ENCODE assay signal across 8 cellular contexts in genomic region chr20:62063981-62064787, GRCh38. TPM values are rescaled to one million over a fixed set of nuclear protein-coding genes. Genes with fewer than 3 reads are reported as not detected.
DNase-seq lines count a peak whose midpoint lies in the region; ATAC-seq and TF ChIP-seq lines count a peak whose summit lies in the region.

No MANE protein-coding gene starts in this region.

- peaks cover 58% of the 10 kb centered on the region for H3K4me1 Mint-ChIP-seq in activated B cell treated with CpG ODN at 0.5 μM for 24 hours

- H3K36me3 Mint-ChIP-seq in activated B cell treated with CpG ODN at 0.5 μM for 24 hours (ENCODE audit: low read depth): peaks cover 12% of the 10 kb centered on the region

- peak overlapping the region; percentile 41 for H3K27ac Mint-ChIP-seq in activated B cell treated with CpG ODN at 0.5 μM for 24 hours

- H3K4me3 Mint-ChIP-seq in activated B cell treated with CpG ODN at 0.5 μM for 24 hours: peak overlapping the region; percentile 79

- intact Hi-C loops in activated B cell treated with CpG ODN at 0.5 μM for 24 hours (cut with micrococcal nuclease): no loop called here
- intact Hi-C loops in heart left ventricle (cut with DNase I): loop anchor here in 7 of 10 donors (5.0 kb wide), 5 partner anchors 37 to 78 kb away; partner anchors contain the start of genes PSMA7 (in 1 of the 7) and SS18L1 (in 1 of the 7)

- H3K4me3 ChIP-seq in GM06990 (replicated peaks; ENCODE audit: low read depth, low read length) (peak overlapping the region; percentile 47), heart left ventricle (peak overlapping the region in 11 of 12 donors; percentile 33 to 62 (median 51)), rectal smooth muscle tissue (ENCODE audit: low read length) (peak overlapping the region; percentile 64)

- 13 to 33% (median 15%) methylated on average over 15 to 62 of the region's 62 CpGs for WGBS in heart left ventricle, 4 donors

- H3K9ac ChIP-seq in rectal smooth muscle tissue (ENCODE audit: low read length): no peak overlapping the region

- POLR2A ChIA-PET in activated B cell treated with CpG ODN at 0.5 μM for 24 hours (lab: Charles Lee): no interaction called here

- H3K4me1 ChIP-seq in heart left ventricle: peaks cover 2 to 48% (median 30%) of the 10 kb centered on the region in 12 donors
- peaks cover 12% of the 10 kb centered on the region for H3K4me1 ChIP-seq in rectal smooth muscle tissue (ENCODE audit: control insufficient read depth, insufficient read depth, low read length)

- DNase-seq in GM06990 (ENCODE audit: extremely low read depth, insufficient read length) (no peak), activated B cell treated with CpG ODN at 0.5 μM for 24 hours (no peak), heart left ventricle (peak in 4 of 5 donors; percentile 48 to 80 (median 64)), midbrain (lab: John Stamatoyannopoulos, UW) (no peak), retina (no peak), mucosa of gallbladder (ENCODE audit: low spot score) (no peak)

- no peaks in the 10 kb centered on the region for H3K9me3 ChIP-seq in heart left ventricle

- H3K36me3 ChIP-seq in GM06990 (ENCODE audit: control insufficient read depth, insufficient read depth, low read length) (no peaks in the 10 kb centered on the region), heart left ventricle (no peaks in the 10 kb centered on the region), rectal smooth muscle tissue (ENCODE audit: control insufficient read depth, insufficient read depth, low read length) (peaks cover 5% of the 10 kb centered on the region)

- H3K27ac ChIP-seq in heart left ventricle (peak overlapping the region in 7 of 12 donors; percentile 23 to 86 (median 48)), rectal smooth muscle tissue (ENCODE audit: low read depth, low read length) (no peak overlapping the region)

- H3K9me3 Mint-ChIP-seq in activated B cell treated with CpG ODN at 0.5 μM for 24 hours: no peaks in the 10 kb centered on the region

- no peak for TF ChIP-seq POLR2A in heart left ventricle (IDR thresholded peaks at IDR 0.05)

- CTCF ChIA-PET in activated B cell treated with CpG ODN at 0.5 μM for 24 hours (lab: Charles Lee): no interaction called here

- no peak for ATAC-seq in activated B cell treated with CpG ODN at 0.5 μM for 24 hours (ENCODE audit: low read depth)
- ATAC-seq in heart left ventricle: peak; percentile 35 to 74 (median 69)
- ATAC-seq in HG02623 (IDR thresholded peaks at IDR 0.05; ENCODE audit: unreplicated experiment): no peak

- TF ChIP-seq CTCF in GM06990 (IDR thresholded peaks at IDR 0.05; ENCODE audit: insufficient read depth, low read length, poor library complexity, severe bottlenecking) (no peak), activated B cell treated with CpG ODN at 0.5 μM for 24 hours (IDR thresholded peaks at IDR 0.05) (no peak), heart left ventricle (IDR thresholded peaks at IDR 0.05) (no peak)

- H3K27me3 ChIP-seq in GM06990 (replicated peaks; ENCODE audit: control insufficient read depth, insufficient read depth, low read length) (no peaks in the 10 kb centered on the region), heart left ventricle (no peaks in the 10 kb centered on the region), rectal smooth muscle tissue (ENCODE audit: control insufficient read depth, insufficient read depth, low read length) (no peaks in the 10 kb centered on the region)

- H3K27me3 Mint-ChIP-seq in activated B cell treated with CpG ODN at 0.5 μM for 24 hours: no peaks in the 10 kb centered on the region

RNA-seq across cellular contexts. Expression of gene TAF4, which starts 1.5 kb away (rescaled TPM):
- total RNA-seq in activated B cell treated with CpG ODN at 0.5 μM for 24 hours: 24.9 and 26.9 TPM in 2 replicates
- 10 to 100 TPM in 7 of 9 donors, 1 to 10 TPM in 2; 7.8 to 37.7 (median 11.4) TPM for total RNA-seq in heart left ventricle
- polyA plus RNA-seq in heart left ventricle: 1 to 10 TPM; 4.5 to 6.1 TPM
- total RNA-seq in mucosa of gallbladder: 26.0 TPM

RNA-seq across cellular contexts. Expression of gene LSM14B, which starts 58.1 kb away (rescaled TPM):
- total RNA-seq in activated B cell treated with CpG ODN at 0.5 μM for 24 hours: 35.4 and 36.4 TPM in 2 replicates
- 10 to 100 TPM; 38.6 to 64.7 (median 54.6) TPM for total RNA-seq in heart left ventricle
- polyA plus RNA-seq in heart left ventricle: 10 to 100 TPM; 26.1 to 60.0 TPM
- 48.3 TPM for total RNA-seq in mucosa of gallbladder

Comparison
In these comparisons a context has a peak if more than half of its experiments do, and no peak if none do; other contexts are left out.
1. DNase-seq: peak in heart left ventricle (4 of 5); none in GM06990 (single experiment), activated B cell treated with CpG ODN at 0.5 μM for 24 hours (single experiment), midbrain (single experiment), retina (single experiment) and mucosa of gallbladder (single experiment).
2. ATAC-seq: peak in heart left ventricle (4 of 4); none in activated B cell treated with CpG ODN at 0.5 μM for 24 hours (single experiment) and HG02623 (single experiment).
3. Peak in every context shown above with its lines, with median percentiles within 50 percentile points of each other: H3K4me3 ChIP-seq.